In the genomic region with DNA sequence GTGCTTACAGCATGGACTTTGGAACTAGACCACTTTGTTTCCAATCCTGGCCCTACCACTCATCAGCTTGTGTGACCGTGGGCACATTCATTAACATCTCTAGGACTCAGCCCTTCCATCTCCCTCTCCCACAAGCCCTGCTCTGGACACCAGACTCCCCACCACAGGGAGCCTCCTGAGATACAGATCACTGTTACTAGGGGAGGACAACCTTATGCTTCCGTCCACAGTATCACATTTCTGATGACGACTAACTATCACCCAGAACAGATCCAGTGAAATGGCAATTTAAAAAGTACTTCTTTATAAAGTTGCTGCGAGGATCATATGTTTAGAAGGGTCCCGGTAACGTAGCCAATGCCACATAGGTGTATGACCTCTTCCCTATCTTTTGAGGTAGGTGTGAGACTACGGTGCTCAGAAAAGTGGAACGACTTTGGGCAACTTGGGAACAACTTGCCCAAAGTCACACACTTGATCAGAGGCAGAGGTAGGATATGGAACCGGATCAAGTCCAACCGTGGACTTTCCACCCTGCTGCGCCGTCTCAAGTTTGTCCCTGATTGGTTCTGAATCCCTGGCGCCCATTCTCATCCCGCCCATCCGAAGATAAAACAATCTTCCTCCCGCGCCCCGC, we compare ENCODE assay signal across 8 cellular contexts.
DNase-seq lines count a peak whose midpoint lies in the region; ATAC-seq and TF ChIP-seq lines count a peak whose summit lies in the region.

No MANE protein-coding gene starts in this region.

- H3K36me3 ChIP-seq in mammary epithelial cell (ENCODE audit: insufficient read depth, low read length) (no peaks in the 10 kb centered on the region), muscle layer of colon (ENCODE audit: insufficient read depth, low read length) (no peaks in the 10 kb centered on the region)

- H3K9me3 ChIP-seq in mammary epithelial cell (replicated peaks; ENCODE audit: insufficient read depth, low read length) (no peaks in the 10 kb centered on the region), muscle layer of colon (ENCODE audit: low read length) (no peaks in the 10 kb centered on the region)

- H3K27ac ChIP-seq in mammary epithelial cell (ENCODE audit: insufficient read depth, low read depth, low read length) (no peak overlapping the region), muscle layer of colon (ENCODE audit: low read depth, low read length) (no peak overlapping the region)

- peak overlapping the region; percentile 99 for H2AFZ ChIP-seq in mammary epithelial cell (ENCODE audit: low read depth, low read length)

- H3K4me2 ChIP-seq in mammary epithelial cell (ENCODE audit: insufficient read depth, low read depth, low read length), result peak overlapping the region; percentile 98

- H4K20me1 ChIP-seq in mammary epithelial cell (ENCODE audit: insufficient read depth, low read length), result no peaks in the 10 kb centered on the region

- H3K4me1 ChIP-seq in mammary epithelial cell (ENCODE audit: insufficient read depth, low read length) (peaks cover 15% of the 10 kb centered on the region), muscle layer of colon (ENCODE audit: insufficient read depth, low read length) (peaks cover 8% of the 10 kb centered on the region)

- H3K79me2 ChIP-seq in mammary epithelial cell (ENCODE audit: insufficient read depth, low read length), result no peaks in the 10 kb centered on the region

- ATAC-seq in GM19324 (IDR thresholded peaks at IDR 0.05; ENCODE audit: low FRiP score, unreplicated experiment), result peak; percentile 3

- DNase-seq in AG04449 (ENCODE audit: low read depth, low spot score) (no peak), LNCaP clone FGC (ENCODE audit: low read depth) (peak; percentile 79), mammary epithelial cell (no peak), DMS114 treated with DMSO at 0.1 percent for 48 hours (lab: John Stamatoyannopoulos, UW; ENCODE audit: unreplicated experiment) (no peak), AG20443 (ENCODE audit: low spot score) (no peak), NCI-H1092 treated with DMSO at 0.1 percent for 48 hours (lab: John Stamatoyannopoulos, UW) (no peak)

- peak overlapping the region; percentile 6 for H3K9ac ChIP-seq in mammary epithelial cell (ENCODE audit: insufficient read depth, low read length)
- peak overlapping the region; percentile 23 for H3K9ac ChIP-seq in muscle layer of colon (ENCODE audit: low read length)

- CTCF ChIA-PET in AG04449 (lab: Yijun Ruan, JAX), result interaction anchor here (0.6 to 4.0 kb wide), 17 partner anchors 8 to 262 kb away, joined by 3 to 35 read pairs (median 4); no protein-coding TSS in a partner anchor
- CTCF ChIA-PET in mammary epithelial cell (lab: Charles Lee; ENCODE audit: low non-redundant PET), result no interaction called here

- 4% methylated on average over 13 of the region's 18 CpGs for WGBS in mammary epithelial cell (ENCODE audit: low coverage, missing lambda C conversion rate)

- intact Hi-C loops in mammary epithelial cell (cut with micrococcal nuclease), result loop anchor here (1.0 to 2.0 kb wide), 3 partner anchors 126 to 262 kb away; no protein-coding TSS in a partner anchor

- H3K27me3 ChIP-seq in mammary epithelial cell (ENCODE audit: insufficient read depth, low read length) (no peaks in the 10 kb centered on the region), muscle layer of colon (ENCODE audit: control insufficient read depth in 1 of 2, insufficient read depth in 2 of 2, low read length in 2 of 2) (no peaks in the 10 kb centered on the region)

- dilution Hi-C loops in mammary epithelial cell (cut with HindIII; ENCODE audit: low sequenced_read_pairs), result no loop called here

- in situ Hi-C loops in mammary epithelial cell (cut with MboI; ENCODE audit: low sequenced_read_pairs in 2 of 2), result loop anchor here (5.0 to 10.0 kb wide), 2 partner anchors 128 to 261 kb away; no protein-coding TSS in a partner anchor

- H3K4me3 ChIP-seq in AG04449 (ENCODE audit: low read depth, low read length) (peak overlapping the region; percentile 61), LNCaP clone FGC (ENCODE audit: low read depth, low read length) (peak overlapping the region; percentile 71), mammary epithelial cell (replicated peaks in 1 of 3; ENCODE audit: insufficient read depth in 1 of 3, low read depth in 2 of 3, low read length in 3 of 3) (peak overlapping the region; percentile 66 to 71 (median 71)), muscle layer of colon (ENCODE audit: low read depth in 1 of 2, low read length in 2 of 2) (peak overlapping the region; percentile 76 to 90)

- POLR2A ChIA-PET in AG04449 (lab: Yijun Ruan, JAX), result no interaction called here

- TF ChIP-seq CTCF in AG04449 (IDR thresholded peaks at IDR 0.05; ENCODE audit: insufficient read depth, low read length, missing control alignments) (no peak), LNCaP clone FGC (IDR thresholded peaks at IDR 0.05; ENCODE audit: control insufficient read depth, extremely low read depth, insufficient read depth) (no peak), mammary epithelial cell (conservative IDR thresholded peaks at IDR 0.05 in 1 of 2, IDR thresholded peaks at IDR 0.05 in 1 of 2; ENCODE audit: extremely low read depth in 1 of 2, insufficient read depth in 1 of 2, low read depth in 1 of 2, low read length in 2 of 2) (no peak)

- no TSS peak for BruUV-seq in mammary epithelial cell (replicated peaks; lab: Mats Ljungman, UMichigan)
